10 cellular contexts compared by ENCODE assay signal in the genomic region with DNA sequence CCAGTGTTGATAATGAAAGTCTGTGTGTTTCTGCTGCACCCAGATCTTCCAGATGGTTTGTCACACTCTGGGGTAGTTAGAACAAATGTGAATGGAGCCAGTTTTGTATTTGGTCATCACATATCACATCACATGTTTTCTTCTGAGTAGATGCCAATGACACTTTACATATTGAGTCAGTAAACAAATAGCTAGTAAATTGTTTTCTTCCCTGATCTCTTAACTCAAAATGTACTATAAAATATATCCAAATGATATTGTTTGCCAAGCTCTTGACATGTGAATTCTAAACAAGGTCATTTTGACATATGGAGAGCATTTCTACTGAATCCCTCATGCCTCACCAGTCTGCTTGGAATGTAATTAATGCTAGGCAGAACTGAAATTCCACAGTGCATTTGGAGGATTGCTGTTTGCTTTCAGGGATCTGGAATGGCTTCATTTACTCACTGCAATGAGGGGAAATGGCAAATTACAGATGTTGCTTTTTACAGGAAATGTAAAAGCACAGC. TPM values are rescaled to one million over a fixed set of nuclear protein-coding genes. Genes with fewer than 3 reads are reported as not detected.
DNase-seq lines count a peak whose midpoint lies in the region; TF ChIP-seq lines count a peak whose summit lies in the region.
"Had no signal": no experiment of that assay in that cellular context is flagged by ENCODE, and none has a peak within 500 bp of the region (broad histone marks: within the 10 kb centered on the region; RNA-seq: fewer than 3 reads in every experiment).

No MANE protein-coding gene starts in this region.

- peaks cover 31% of the 10 kb centered on the region for H3K36me3 Mint-ChIP-seq in activated CD4-positive, alpha-beta T cell treated with anti-CD3 and anti-CD28 coated beads, Interleukin-2, amount 10 ng/mL, durations not matched to agents 24 days and 14 days (ENCODE audit: low read depth)

- H3K4me3 Mint-ChIP-seq in activated CD4-positive, alpha-beta T cell treated with anti-CD3 and anti-CD28 coated beads, Interleukin-2, amount 10 ng/mL, durations not matched to agents 24 days and 14 days = no peak overlapping the region

- H3K27ac ChIP-seq in liver (ENCODE audit: low read depth in 1 of 2, low read length in 2 of 2) (peak overlapping the region; percentile 15 to 33), temporal lobe (ENCODE audit: low read depth, low read length) (peak overlapping the region; percentile 99)
- H3K27ac ChIP-seq: BLaER1 had no signal

- H3K27me3 Mint-ChIP-seq in activated CD4-positive, alpha-beta T cell treated with anti-CD3 and anti-CD28 coated beads, Interleukin-2, amount 10 ng/mL, durations not matched to agents 24 days and 14 days = no peaks in the 10 kb centered on the region

- DNase-seq in NCI-H2196 (lab: John Stamatoyannopoulos, UW; ENCODE audit: unreplicated experiment) = peak; percentile 1
- DNase-seq in NCI-H2196 treated with DMSO at 0.1 percent for 48 hours (lab: John Stamatoyannopoulos, UW; ENCODE audit: unreplicated experiment) = no peak
- DNase-seq in cerebellum (ENCODE audit: low spot score) = peak; percentile 50
- no peak for DNase-seq in activated CD4-positive, alpha-beta T cell treated with anti-CD3 and anti-CD28 coated beads, Interleukin-2, amount 10 ng/mL, durations not matched to agents 24 days and 14 days
- DNase-seq in mesenteric fat pad (ENCODE audit: low spot score) = no peak
- no peak for DNase-seq in NCI-H1930 (lab: John Stamatoyannopoulos, UW)
- DNase-seq: trophoblast cell had no signal

- H3K4me1 ChIP-seq in liver (ENCODE audit: control insufficient read depth in 4 of 4, insufficient read depth in 4 of 4, low read length in 3 of 4) = peaks cover 0 to 9% (median 5%) of the 10 kb centered on the region in 4 donors

- H3K9me3 Mint-ChIP-seq in activated CD4-positive, alpha-beta T cell treated with anti-CD3 and anti-CD28 coated beads, Interleukin-2, amount 10 ng/mL, durations not matched to agents 24 days and 14 days = no peaks in the 10 kb centered on the region

- TF ChIP-seq CTCF in liver (IDR thresholded peaks at IDR 0.05; ENCODE audit: low read depth, low read length, missing input control) = no peak

- no peak overlapping the region for H3K9ac ChIP-seq in liver (ENCODE audit: low read depth in 1 of 2, low read length in 2 of 2)
- H3K9ac ChIP-seq: BLaER1 had no signal

- no peak overlapping the region for H3K4me3 ChIP-seq in liver (ENCODE audit: low read depth in 1 of 3, low read length in 3 of 3)
- H3K4me3 ChIP-seq: BLaER1 had no signal

- peaks cover 0 to 2% (median 0%) of the 10 kb centered on the region in 4 donors for H3K36me3 ChIP-seq in liver (ENCODE audit: control insufficient read depth in 4 of 4, insufficient read depth in 3 of 4, low read depth in 1 of 4, low read length in 3 of 4)

- H3K27me3 ChIP-seq in liver (ENCODE audit: control insufficient read depth in 4 of 4, insufficient read depth in 4 of 4, low read length in 3 of 4) = no peaks in the 10 kb centered on the region
- H3K27me3 ChIP-seq: BLaER1 had no signal

- no peaks in the 10 kb centered on the region for H3K9me3 ChIP-seq in liver (ENCODE audit: control insufficient read depth in 4 of 4, low read length in 3 of 4)
- H3K9me3 ChIP-seq: BLaER1 had no signal

- no peak for TF ChIP-seq RAD21 in liver (IDR thresholded peaks at IDR 0.05)

- intact Hi-C loops in activated CD4-positive, alpha-beta T cell treated with anti-CD3 and anti-CD28 coated beads, Interleukin-2, amount 10 ng/mL, durations not matched to agents 24 days and 14 days (cut with micrococcal nuclease) = no loop called here

- H3K4me1 Mint-ChIP-seq in activated CD4-positive, alpha-beta T cell treated with anti-CD3 and anti-CD28 coated beads, Interleukin-2, amount 10 ng/mL, durations not matched to agents 24 days and 14 days = peaks cover 23% of the 10 kb centered on the region

- H3K27ac Mint-ChIP-seq in activated CD4-positive, alpha-beta T cell treated with anti-CD3 and anti-CD28 coated beads, Interleukin-2, amount 10 ng/mL, durations not matched to agents 24 days and 14 days = no peak overlapping the region

TF ChIP-seq in liver, 16 proteins besides CTCF, POLR2A, EP300 and RAD21:
- TF ChIP-seq FOXA2 (IDR thresholded peaks at IDR 0.05) (no peak), HNF4G (IDR thresholded peaks at IDR 0.05) (no peak), RXRA (IDR thresholded peaks at IDR 0.05) (no peak), MAX (IDR thresholded peaks at IDR 0.05) (no peak), SP1 (IDR thresholded peaks at IDR 0.05) (no peak), EGR1 (IDR thresholded peaks at IDR 0.05; ENCODE audit: low read depth in 2 of 2) (no peak), HNF4A (conservative IDR thresholded peaks at IDR 0.05) (no peak), YY1 (IDR thresholded peaks at IDR 0.05) (no peak), ATF3 (IDR thresholded peaks at IDR 0.05) (no peak)
TF ChIP-seq in liver: peak in this region for 0.

RNA-seq across cellular contexts. Expression of gene PDHB, which starts 45.0 kb away (rescaled TPM):
- total RNA-seq in cerebellum (44.9 TPM), liver (10 to 100 TPM; 47.8 to 65.6 TPM), temporal lobe (48.4 TPM), mesenteric fat pad (55.2 TPM)
- polyA plus RNA-seq in liver = 10 to 100 TPM; 55.6 to 92.1 TPM
- 68.0 and 69.3 TPM in 2 replicates for total RNA-seq in activated CD4-positive, alpha-beta T cell treated with anti-CD3 and anti-CD28 coated beads, Interleukin-2, amount 10 ng/mL, durations not matched to agents 24 days and 14 days

RNA-seq across cellular contexts. Expression of gene PXK, which starts 55.9 kb away (rescaled TPM):
- total RNA-seq in cerebellum (39.8 TPM), liver (10 to 100 TPM; 11.3 to 14.0 TPM), temporal lobe (20.4 TPM), mesenteric fat pad (32.2 TPM)
- 10 to 100 TPM in 1 of 2 donors, 1 to 10 TPM in 1; 6.0 to 15.9 TPM for polyA plus RNA-seq in liver
- 41.1 and 45.7 TPM in 2 replicates for total RNA-seq in activated CD4-positive, alpha-beta T cell treated with anti-CD3 and anti-CD28 coated beads, Interleukin-2, amount 10 ng/mL, durations not matched to agents 24 days and 14 days

Comparison
In these comparisons a context has a peak if more than half of its experiments do, and no peak if none do; other contexts are left out.
1. DNase-seq: peak in NCI-H2196 (single experiment) and cerebellum (single experiment); none in NCI-H2196 treated with DMSO at 0.1 percent for 48 hours (single experiment), activated CD4-positive, alpha-beta T cell treated with anti-CD3 and anti-CD28 coated beads, Interleukin-2, amount 10 ng/mL, durations not matched to agents 24 days and 14 days (single experiment), mesenteric fat pad (single experiment) and NCI-H1930 (0 of 2).